Comparison of ENCODE assay signal across 9 cellular contexts in genomic region chr4:169314906-169315305, GRCh38. TPM values are rescaled to one million over a fixed set of nuclear protein-coding genes. Genes with fewer than 3 reads are reported as not detected.
DNase-seq lines count a peak whose midpoint lies in the region; ATAC-seq lines count a peak whose summit lies in the region.
"Had no signal": no experiment of that assay in that cellular context is flagged by ENCODE, and none has a peak within 500 bp of the region (broad histone marks: within the 10 kb centered on the region; RNA-seq: fewer than 3 reads in every experiment).

No MANE protein-coding gene starts in this region.

- ATAC-seq in GM19397 (IDR thresholded peaks at IDR 0.05; ENCODE audit: unreplicated experiment) (no peak), HG03280 (IDR thresholded peaks at IDR 0.05; ENCODE audit: unreplicated experiment) (no peak), HG03469 (IDR thresholded peaks at IDR 0.05; ENCODE audit: unreplicated experiment) (no peak)

- H3K4me3 Mint-ChIP-seq in immature natural killer cell = no peak overlapping the region
- H3K4me3 Mint-ChIP-seq: T-helper 1 cell treated with Interleukin-12 subunit alpha and Interleukin-12 subunit beta and Interleukin-4 antibody, amounts not matched to agents 30 μg/mL and 1 μg/mL, for 36 hours had no signal

- peak; percentile 79 for DNase-seq in COR-L47 (lab: John Stamatoyannopoulos, UW)
- DNase-seq in NCI-H2227 (lab: John Stamatoyannopoulos, UW; ENCODE audit: unreplicated experiment) = peak; percentile 73
- peak; percentile 6 for DNase-seq in cerebellar cortex (ENCODE audit: low spot score)
- peak; percentile 92 for DNase-seq in mucosa of gallbladder (ENCODE audit: low spot score)
- no peak for DNase-seq in immature natural killer cell

- peaks cover 0 to 3% (median 0%) of the 10 kb centered on the region in 6 donors for H3K9me3 Mint-ChIP-seq in immature natural killer cell
- H3K9me3 Mint-ChIP-seq: T-helper 1 cell treated with Interleukin-12 subunit alpha and Interleukin-12 subunit beta and Interleukin-4 antibody, amounts not matched to agents 30 μg/mL and 1 μg/mL, for 36 hours had no signal

- H3K4me1 Mint-ChIP-seq in immature natural killer cell = no peaks in the 10 kb centered on the region

- H3K36me3 Mint-ChIP-seq in immature natural killer cell = no peaks in the 10 kb centered on the region

- H3K27me3 Mint-ChIP-seq in immature natural killer cell (ENCODE audit: low read depth in 3 of 3) = peaks cover 2 to 12% (median 4%) of the 10 kb centered on the region in 3 donors

- no peak overlapping the region for H3K27ac Mint-ChIP-seq in immature natural killer cell
- H3K27ac Mint-ChIP-seq: T-helper 1 cell treated with Interleukin-12 subunit alpha and Interleukin-12 subunit beta and Interleukin-4 antibody, amounts not matched to agents 30 μg/mL and 1 μg/mL, for 36 hours had no signal

RNA-seq across cellular contexts. Expression of gene SH3RF1, which starts 44.1 kb away (rescaled TPM):
- 46.0 TPM for total RNA-seq in mucosa of gallbladder
- 1 to 10 TPM in 1 of 3 donors, under 1 TPM in 1, not detected in 1; 0.22 to 1.1 TPM for polyA plus RNA-seq in immature natural killer cell

Comparison
In these comparisons a context has a peak if more than half of its experiments do, and no peak if none do; other contexts are left out.
1. DNase-seq: peak in COR-L47 (single experiment), NCI-H2227 (single experiment), cerebellar cortex (single experiment) and mucosa of gallbladder (single experiment); none in immature natural killer cell (0 of 3).